1 cellular context compared by ENCODE assay signal in the genomic region with DNA sequence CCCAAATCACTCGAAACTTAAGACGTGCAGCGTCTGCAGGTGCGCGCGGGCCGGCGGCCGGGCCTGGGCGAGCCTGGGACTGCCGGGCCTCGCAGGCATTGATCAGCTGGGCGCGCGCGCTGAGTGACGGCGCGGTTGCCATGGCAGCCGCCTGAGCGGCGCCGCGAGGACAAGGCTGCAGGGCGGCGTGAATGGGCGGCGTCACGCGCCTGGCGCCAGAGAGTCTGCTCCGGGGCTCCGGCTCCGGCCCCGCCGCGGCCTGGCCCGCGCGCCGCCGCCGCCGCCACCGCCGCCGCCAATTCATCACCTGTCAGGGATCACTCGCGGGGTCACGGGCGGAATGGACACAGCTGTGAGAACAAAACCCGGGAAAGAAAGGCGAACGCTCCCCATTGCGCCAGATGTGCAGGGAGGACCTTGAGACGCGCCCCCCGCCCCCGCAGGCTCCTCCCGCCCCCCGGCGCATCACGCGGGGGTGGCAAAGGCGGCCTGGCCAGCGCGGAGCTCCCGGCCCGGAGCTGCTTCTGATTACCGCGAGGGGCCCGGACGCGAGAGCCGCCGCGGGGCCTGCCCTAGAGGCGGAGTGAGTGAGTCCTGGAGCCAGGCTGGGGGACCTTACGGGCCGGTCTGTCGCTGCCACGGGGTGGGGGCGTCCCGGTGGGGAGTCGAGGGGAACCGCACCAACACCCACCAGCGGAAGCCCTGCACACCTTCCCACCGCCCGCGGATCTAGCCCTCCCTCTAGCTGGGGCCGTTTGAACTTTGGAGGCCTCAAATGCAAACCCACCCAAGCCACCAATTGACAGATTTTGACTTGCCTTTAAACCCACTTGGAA.
TF ChIP-seq lines count a peak whose summit lies in the region.

No MANE protein-coding gene starts in this region.

TF ChIP-seq in K562, 482 proteins besides CTCF, POLR2A, EP300 and RAD21 (continued from another document):
- TF ChIP-seq MEIS2 (IDR thresholded peaks at IDR 0.05; ENCODE audit: partially characterized antibody) (peak; percentile 94), TAF15 (IDR thresholded peaks at IDR 0.05; ENCODE audit: low read depth, low read length) (no peak), DDX20 (tag; IDR thresholded peaks at IDR 0.05; ENCODE audit: low read depth) (no peak), ZKSCAN3 (CRISPR knock-in tag; IDR thresholded peaks at IDR 0.05) (no peak), ARHGAP35 (IDR thresholded peaks at IDR 0.05; ENCODE audit: partially characterized antibody) (no peak), BACH1 (tag; IDR thresholded peaks at IDR 0.05) (no peak), ZNF589 (CRISPR knock-in tag; IDR thresholded peaks at IDR 0.05; ENCODE audit: low read depth) (no peak), EGR1 (conservative IDR thresholded peaks at IDR 0.05) (peak; percentile 97), ZNF24 (IDR thresholded peaks at IDR 0.05) (peak; percentile 28; the same call in 1 of the 2 replicates), PHB (CRISPR knock-in tag; IDR thresholded peaks at IDR 0.05) (no peak), ATF7 (IDR thresholded peaks at IDR 0.05) (peak; percentile 37; the same call in 1 of the 2 replicates), ATF1 (CRISPR knock-in tag; IDR thresholded peaks at IDR 0.05) (peak; percentile 20; the same call in 1 of the 2 replicates), ATF1 (tag; IDR thresholded peaks at IDR 0.05) (no peak), SIN3B (IDR thresholded peaks at IDR 0.05; ENCODE audit: low read depth) (peak; percentile 47; the same call in 1 of the 2 replicates), CHD2 (IDR thresholded peaks at IDR 0.05; ENCODE audit: low read depth, low read length) (peak; percentile 83), GATAD2B (IDR thresholded peaks at IDR 0.05; ENCODE audit: borderline replicate concordance) (peak; percentile 82; the same call in 1 of the 2 replicates), CHD1 (IDR thresholded peaks at IDR 0.05; ENCODE audit: low read length) (peak; percentile 51), EWSR1 (IDR thresholded peaks at IDR 0.05; ENCODE audit: borderline replicate concordance, low read depth, partially characterized antibody) (no peak), LARP7 (IDR thresholded peaks at IDR 0.05) (no peak), ZC3H11A (IDR thresholded peaks at IDR 0.05; ENCODE audit: low read depth, low read length) (no peak), RFX1 (IDR thresholded peaks at IDR 0.05) (peak; percentile 81), KDM4B (IDR thresholded peaks at IDR 0.05; ENCODE audit: borderline replicate concordance in 2 of 2, low read depth in 1 of 2) (peak in 1 of 2 experiments; percentile 28; a peak in 1 of 4 replicates), TGIF2 (CRISPR knock-in tag; IDR thresholded peaks at IDR 0.05) (no peak), GATAD2A (IDR thresholded peaks at IDR 0.05) (0 out of 2 replicates have a peak, but pooled peaks have one; percentile 19), HNRNPK (IDR thresholded peaks at IDR 0.05; ENCODE audit: low read depth, low read length, poor library complexity, severe bottlenecking) (peak; percentile 88), BRD4 (IDR thresholded peaks at IDR 0.05) (peak; percentile 80; the same call in 1 of the 2 replicates), RB1 (IDR thresholded peaks at IDR 0.05; ENCODE audit: low read depth) (peak; percentile 86), L3MBTL2 (IDR thresholded peaks at IDR 0.05) (peak; percentile 40; the same call in 1 of the 2 replicates), POLR2AphosphoS2 (IDR thresholded peaks at IDR 0.05; ENCODE audit: low read length) (no peak), CREB1 (IDR thresholded peaks at IDR 0.05) (peak; percentile 78), CREB1 (CRISPR knock-in tag; IDR thresholded peaks at IDR 0.05) (peak; percentile 71), ZNF282 (CRISPR knock-in tag; IDR thresholded peaks at IDR 0.05) (no peak), YY1 (IDR thresholded peaks at IDR 0.05; ENCODE audit: borderline replicate concordance in 1 of 3, control insufficient read depth in 1 of 3, extremely low read depth in 1 of 3, insufficient read depth in 3 of 3, insufficient read length in 1 of 3, insufficient replicate concordance in 2 of 3, low read depth in 1 of 3, low read length in 2 of 3) (peak in 2 of 3 experiments; percentile 69 to 83), ZNF561 (CRISPR knock-in tag; conservative IDR thresholded peaks at IDR 0.05) (no peak), BMI1 (IDR thresholded peaks at IDR 0.05; ENCODE audit: low read length) (peak; percentile 88), PHF8 (IDR thresholded peaks at IDR 0.05; ENCODE audit: borderline replicate concordance, low read length) (peak; percentile 51; the same call in 1 of the 2 replicates), ZNF785 (CRISPR knock-in tag; IDR thresholded peaks at IDR 0.05) (no peak), TAF1 (IDR thresholded peaks at IDR 0.05; ENCODE audit: control insufficient read depth, extremely low read depth, insufficient read depth, low read length, severe bottlenecking) (peak; percentile 65)
- TF ChIP-seq, protein P1, sequence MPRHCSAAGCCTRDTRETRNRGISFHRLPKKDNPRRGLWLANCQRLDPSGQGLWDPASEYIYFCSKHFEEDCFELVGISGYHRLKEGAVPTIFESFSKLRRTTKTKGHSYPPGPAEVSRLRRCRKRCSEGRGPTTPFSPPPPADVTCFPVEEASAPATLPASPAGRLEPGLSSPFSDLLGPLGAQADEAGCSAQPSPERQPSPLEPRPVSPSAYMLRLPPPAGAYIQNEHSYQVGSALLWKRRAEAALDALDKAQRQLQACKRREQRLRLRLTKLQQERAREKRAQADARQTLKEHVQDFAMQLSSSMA (CRISPR knock-in tag; IDR thresholded peaks at IDR 0.05) = no peak
- TF ChIP-seq, protein P2, sequence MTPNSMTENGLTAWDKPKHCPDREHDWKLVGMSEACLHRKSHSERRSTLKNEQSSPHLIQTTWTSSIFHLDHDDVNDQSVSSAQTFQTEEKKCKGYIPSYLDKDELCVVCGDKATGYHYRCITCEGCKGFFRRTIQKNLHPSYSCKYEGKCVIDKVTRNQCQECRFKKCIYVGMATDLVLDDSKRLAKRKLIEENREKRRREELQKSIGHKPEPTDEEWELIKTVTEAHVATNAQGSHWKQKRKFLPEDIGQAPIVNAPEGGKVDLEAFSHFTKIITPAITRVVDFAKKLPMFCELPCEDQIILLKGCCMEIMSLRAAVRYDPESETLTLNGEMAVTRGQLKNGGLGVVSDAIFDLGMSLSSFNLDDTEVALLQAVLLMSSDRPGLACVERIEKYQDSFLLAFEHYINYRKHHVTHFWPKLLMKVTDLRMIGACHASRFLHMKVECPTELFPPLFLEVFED (CRISPR knock-in tag; conservative IDR thresholded peaks at IDR 0.05) = no peak
- TF ChIP-seq, protein P3, sequence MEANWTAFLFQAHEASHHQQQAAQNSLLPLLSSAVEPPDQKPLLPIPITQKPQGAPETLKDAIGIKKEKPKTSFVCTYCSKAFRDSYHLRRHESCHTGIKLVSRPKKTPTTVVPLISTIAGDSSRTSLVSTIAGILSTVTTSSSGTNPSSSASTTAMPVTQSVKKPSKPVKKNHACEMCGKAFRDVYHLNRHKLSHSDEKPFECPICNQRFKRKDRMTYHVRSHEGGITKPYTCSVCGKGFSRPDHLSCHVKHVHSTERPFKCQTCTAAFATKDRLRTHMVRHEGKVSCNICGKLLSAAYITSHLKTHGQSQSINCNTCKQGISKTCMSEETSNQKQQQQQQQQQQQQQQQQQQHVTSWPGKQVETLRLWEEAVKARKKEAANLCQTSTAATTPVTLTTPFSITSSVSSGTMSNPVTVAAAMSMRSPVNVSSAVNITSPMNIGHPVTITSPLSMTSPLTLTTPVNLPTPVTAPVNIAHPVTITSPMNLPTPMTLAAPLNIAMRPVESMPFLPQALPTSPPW (CRISPR knock-in tag; IDR thresholded peaks at IDR 0.05) = peak; percentile 85
- TF ChIP-seq, protein P4, sequence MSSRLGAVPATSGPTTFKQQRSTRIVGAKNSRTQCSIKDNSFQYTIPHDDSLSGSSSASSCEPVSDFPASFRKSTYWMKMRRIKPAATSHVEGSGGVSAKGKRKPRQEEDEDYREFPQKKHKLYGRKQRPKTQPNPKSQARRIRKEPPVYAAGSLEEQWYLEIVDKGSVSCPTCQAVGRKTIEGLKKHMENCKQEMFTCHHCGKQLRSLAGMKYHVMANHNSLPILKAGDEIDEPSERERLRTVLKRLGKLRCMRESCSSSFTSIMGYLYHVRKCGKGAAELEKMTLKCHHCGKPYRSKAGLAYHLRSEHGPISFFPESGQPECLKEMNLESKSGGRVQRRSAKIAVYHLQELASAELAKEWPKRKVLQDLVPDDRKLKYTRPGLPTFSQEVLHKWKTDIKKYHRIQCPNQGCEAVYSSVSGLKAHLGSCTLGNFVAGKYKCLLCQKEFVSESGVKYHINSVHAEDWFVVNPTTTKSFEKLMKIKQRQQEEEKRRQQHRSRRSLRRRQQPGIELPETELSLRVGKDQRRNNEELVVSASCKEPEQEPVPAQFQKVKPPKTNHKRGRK (tag; IDR thresholded peaks at IDR 0.05) = no peak
- TF ChIP-seq, protein P5, sequence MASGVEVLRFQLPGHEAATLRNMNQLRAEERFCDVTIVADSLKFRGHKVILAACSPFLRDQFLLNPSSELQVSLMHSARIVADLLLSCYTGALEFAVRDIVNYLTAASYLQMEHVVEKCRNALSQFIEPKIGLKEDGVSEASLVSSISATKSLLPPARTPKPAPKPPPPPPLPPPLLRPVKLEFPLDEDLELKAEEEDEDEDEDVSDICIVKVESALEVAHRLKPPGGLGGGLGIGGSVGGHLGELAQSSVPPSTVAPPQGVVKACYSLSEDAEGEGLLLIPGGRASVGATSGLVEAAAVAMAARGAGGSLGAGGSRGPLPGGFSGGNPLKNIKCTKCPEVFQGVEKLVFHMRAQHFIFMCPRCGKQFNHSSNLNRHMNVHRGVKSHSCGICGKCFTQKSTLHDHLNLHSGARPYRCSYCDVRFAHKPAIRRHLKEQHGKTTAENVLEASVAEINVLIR (CRISPR knock-in tag; IDR thresholded peaks at IDR 0.05) = no peak
- TF ChIP-seq, protein P6, sequence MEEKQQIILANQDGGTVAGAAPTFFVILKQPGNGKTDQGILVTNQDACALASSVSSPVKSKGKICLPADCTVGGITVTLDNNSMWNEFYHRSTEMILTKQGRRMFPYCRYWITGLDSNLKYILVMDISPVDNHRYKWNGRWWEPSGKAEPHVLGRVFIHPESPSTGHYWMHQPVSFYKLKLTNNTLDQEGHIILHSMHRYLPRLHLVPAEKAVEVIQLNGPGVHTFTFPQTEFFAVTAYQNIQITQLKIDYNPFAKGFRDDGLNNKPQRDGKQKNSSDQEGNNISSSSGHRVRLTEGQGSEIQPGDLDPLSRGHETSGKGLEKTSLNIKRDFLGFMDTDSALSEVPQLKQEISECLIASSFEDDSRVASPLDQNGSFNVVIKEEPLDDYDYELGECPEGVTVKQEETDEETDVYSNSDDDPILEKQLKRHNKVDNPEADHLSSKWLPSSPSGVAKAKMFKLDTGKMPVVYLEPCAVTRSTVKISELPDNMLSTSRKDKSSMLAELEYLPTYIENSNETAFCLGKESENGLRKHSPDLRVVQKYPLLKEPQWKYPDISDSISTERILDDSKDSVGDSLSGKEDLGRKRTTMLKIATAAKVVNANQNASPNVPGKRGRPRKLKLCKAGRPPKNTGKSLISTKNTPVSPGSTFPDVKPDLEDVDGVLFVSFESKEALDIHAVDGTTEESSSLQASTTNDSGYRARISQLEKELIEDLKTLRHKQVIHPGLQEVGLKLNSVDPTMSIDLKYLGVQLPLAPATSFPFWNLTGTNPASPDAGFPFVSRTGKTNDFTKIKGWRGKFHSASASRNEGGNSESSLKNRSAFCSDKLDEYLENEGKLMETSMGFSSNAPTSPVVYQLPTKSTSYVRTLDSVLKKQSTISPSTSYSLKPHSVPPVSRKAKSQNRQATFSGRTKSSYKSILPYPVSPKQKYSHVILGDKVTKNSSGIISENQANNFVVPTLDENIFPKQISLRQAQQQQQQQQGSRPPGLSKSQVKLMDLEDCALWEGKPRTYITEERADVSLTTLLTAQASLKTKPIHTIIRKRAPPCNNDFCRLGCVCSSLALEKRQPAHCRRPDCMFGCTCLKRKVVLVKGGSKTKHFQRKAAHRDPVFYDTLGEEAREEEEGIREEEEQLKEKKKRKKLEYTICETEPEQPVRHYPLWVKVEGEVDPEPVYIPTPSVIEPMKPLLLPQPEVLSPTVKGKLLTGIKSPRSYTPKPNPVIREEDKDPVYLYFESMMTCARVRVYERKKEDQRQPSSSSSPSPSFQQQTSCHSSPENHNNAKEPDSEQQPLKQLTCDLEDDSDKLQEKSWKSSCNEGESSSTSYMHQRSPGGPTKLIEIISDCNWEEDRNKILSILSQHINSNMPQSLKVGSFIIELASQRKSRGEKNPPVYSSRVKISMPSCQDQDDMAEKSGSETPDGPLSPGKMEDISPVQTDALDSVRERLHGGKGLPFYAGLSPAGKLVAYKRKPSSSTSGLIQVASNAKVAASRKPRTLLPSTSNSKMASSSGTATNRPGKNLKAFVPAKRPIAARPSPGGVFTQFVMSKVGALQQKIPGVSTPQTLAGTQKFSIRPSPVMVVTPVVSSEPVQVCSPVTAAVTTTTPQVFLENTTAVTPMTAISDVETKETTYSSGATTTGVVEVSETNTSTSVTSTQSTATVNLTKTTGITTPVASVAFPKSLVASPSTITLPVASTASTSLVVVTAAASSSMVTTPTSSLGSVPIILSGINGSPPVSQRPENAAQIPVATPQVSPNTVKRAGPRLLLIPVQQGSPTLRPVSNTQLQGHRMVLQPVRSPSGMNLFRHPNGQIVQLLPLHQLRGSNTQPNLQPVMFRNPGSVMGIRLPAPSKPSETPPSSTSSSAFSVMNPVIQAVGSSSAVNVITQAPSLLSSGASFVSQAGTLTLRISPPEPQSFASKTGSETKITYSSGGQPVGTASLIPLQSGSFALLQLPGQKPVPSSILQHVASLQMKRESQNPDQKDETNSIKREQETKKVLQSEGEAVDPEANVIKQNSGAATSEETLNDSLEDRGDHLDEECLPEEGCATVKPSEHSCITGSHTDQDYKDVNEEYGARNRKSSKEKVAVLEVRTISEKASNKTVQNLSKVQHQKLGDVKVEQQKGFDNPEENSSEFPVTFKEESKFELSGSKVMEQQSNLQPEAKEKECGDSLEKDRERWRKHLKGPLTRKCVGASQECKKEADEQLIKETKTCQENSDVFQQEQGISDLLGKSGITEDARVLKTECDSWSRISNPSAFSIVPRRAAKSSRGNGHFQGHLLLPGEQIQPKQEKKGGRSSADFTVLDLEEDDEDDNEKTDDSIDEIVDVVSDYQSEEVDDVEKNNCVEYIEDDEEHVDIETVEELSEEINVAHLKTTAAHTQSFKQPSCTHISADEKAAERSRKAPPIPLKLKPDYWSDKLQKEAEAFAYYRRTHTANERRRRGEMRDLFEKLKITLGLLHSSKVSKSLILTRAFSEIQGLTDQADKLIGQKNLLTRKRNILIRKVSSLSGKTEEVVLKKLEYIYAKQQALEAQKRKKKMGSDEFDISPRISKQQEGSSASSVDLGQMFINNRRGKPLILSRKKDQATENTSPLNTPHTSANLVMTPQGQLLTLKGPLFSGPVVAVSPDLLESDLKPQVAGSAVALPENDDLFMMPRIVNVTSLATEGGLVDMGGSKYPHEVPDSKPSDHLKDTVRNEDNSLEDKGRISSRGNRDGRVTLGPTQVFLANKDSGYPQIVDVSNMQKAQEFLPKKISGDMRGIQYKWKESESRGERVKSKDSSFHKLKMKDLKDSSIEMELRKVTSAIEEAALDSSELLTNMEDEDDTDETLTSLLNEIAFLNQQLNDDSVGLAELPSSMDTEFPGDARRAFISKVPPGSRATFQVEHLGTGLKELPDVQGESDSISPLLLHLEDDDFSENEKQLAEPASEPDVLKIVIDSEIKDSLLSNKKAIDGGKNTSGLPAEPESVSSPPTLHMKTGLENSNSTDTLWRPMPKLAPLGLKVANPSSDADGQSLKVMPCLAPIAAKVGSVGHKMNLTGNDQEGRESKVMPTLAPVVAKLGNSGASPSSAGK (IDR thresholded peaks at IDR 0.05) = peak; percentile 37; the same call in 1 of the 2 replicates
TF ChIP-seq in K562: peak in this region for 98.
